ENCODE assay signal across 31 cellular contexts in the genomic region with DNA sequence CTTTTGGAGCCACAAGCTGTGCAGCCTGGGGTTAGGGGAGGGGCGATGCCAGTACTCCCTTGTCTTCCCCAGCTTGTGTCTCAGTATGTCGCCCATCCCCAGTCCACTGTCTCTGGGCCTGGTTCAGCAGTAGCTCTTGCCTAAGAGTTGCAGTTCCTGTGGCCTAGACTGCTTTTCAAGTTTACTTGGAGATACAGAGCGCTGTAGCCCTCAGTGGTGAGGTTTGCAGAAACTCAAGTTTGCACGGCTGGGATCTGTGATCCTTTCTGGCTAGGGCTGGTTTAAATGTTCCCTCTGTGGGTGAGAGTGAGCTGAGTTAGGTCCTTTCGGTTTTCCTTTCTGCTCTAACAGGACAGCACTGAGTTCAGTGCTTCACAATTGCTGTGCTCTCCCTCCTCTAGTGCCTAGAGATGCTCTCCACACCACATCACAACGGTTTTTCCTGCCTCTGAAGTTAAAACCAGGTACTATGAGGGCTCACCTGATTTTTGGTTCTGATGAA.
"Had no signal": no experiment of that assay in that cellular context is flagged by ENCODE, and none has a peak within 500 bp of the region (broad histone marks: within the 10 kb centered on the region; RNA-seq: fewer than 3 reads in every experiment).

No MANE protein-coding gene starts in this region.

- DNase-seq: activated CD4-positive, alpha-beta memory T cell treated with anti-CD3 and anti-CD28 coated beads, Interleukin-2, amount 10 ng/mL, durations not matched to agents 7 days and 5 days; activated CD4-positive, alpha-beta T cell treated with anti-CD3 and anti-CD28 coated beads for 1 hour; activated CD4-positive, alpha-beta T cell treated with anti-CD3 and anti-CD28 coated beads for 4 hours; activated CD4-positive, alpha-beta T cell treated with anti-CD3 and anti-CD28 coated beads, Interleukin-2, amount 10 ng/mL, durations not matched to agents 7 days and 5 days; activated CD4-positive, alpha-beta T cell treated with anti-CD3 and anti-CD28 coated beads, Interleukin-2, amount 50 U/mL, for 4 hours; activated CD8-positive, alpha-beta memory T cell treated with anti-CD3 and anti-CD28 coated beads, Interleukin-2, amount 50 U/mL, for 48 hours; activated gamma-delta T cell; activated naive CD4-positive, alpha-beta T cell treated with anti-CD3 and anti-CD28 coated beads, Interleukin-2, amount 50 U/mL, for 16 hours; activated naive CD4-positive, alpha-beta T cell treated with Interleukin-2 at 50 U/mL for 16 hours; activated T-cell treated with anti-CD3 and anti-CD28 coated beads for 4 hours; activated T-cell treated with anti-CD3 and anti-CD28 coated beads, Interleukin-2, amount 50 U/mL, for 24 hours; activated T-cell treated with anti-CD3 and anti-CD28 coated beads, Interleukin-2, amount 50 U/mL, for 72 hours; amniotic stem cell; anterior cingulate cortex; brain microvascular endothelial cell; cortex of kidney; dermis blood vessel endothelial cell; effector CD4-positive, alpha-beta T cell; effector memory CD8-positive, alpha-beta T cell; erythroblast; esophagus squamous epithelium; foreskin melanocyte; heart right ventricle; T-helper 2 cell had no signal

- ATAC-seq: activated T-cell treated with anti-CD3 and anti-CD28 coated beads, Interleukin-2, amount 50 U/mL, for 72 hours; effector memory CD8-positive, alpha-beta T cell; gastroesophageal sphincter; heart right ventricle; WTC11 had no signal

- H3K27ac Mint-ChIP-seq: activated CD4-positive, alpha-beta memory T cell treated with anti-CD3 and anti-CD28 coated beads, Interleukin-2, amount 10 ng/mL, durations not matched to agents 7 days and 5 days; activated CD4-positive, alpha-beta T cell treated with anti-CD3 and anti-CD28 coated beads, Interleukin-2, amount 10 ng/mL, durations not matched to agents 7 days and 5 days; activated naive CD8-positive, alpha-beta T cell; activated T-cell treated with anti-CD3 and anti-CD28 coated beads, Interleukin-2, amount 50 U/mL, for 24 hours; activated T-cell treated with anti-CD3 and anti-CD28 coated beads, Interleukin-2, amount 50 U/mL, for 72 hours; effector memory CD8-positive, alpha-beta T cell; WTC11 had no signal

- H3K27me3 ChIP-seq: brain microvascular endothelial cell, esophagus squamous epithelium, gastroesophageal sphincter, heart right ventricle had no signal

- H3K4me3 ChIP-seq: esophagus squamous epithelium, gastroesophageal sphincter, heart right ventricle had no signal

- H3K9me3 ChIP-seq: esophagus squamous epithelium had no signal

- H3K27ac ChIP-seq: brain microvascular endothelial cell, esophagus squamous epithelium, gastroesophageal sphincter, heart right ventricle, VCaP had no signal

- H3K36me3 ChIP-seq: brain microvascular endothelial cell, esophagus squamous epithelium, gastroesophageal sphincter, heart right ventricle had no signal

- H3K4me3 Mint-ChIP-seq: activated CD4-positive, alpha-beta memory T cell treated with anti-CD3 and anti-CD28 coated beads, Interleukin-2, amount 10 ng/mL, durations not matched to agents 7 days and 5 days; activated CD4-positive, alpha-beta T cell treated with anti-CD3 and anti-CD28 coated beads, Interleukin-2, amount 10 ng/mL, durations not matched to agents 7 days and 5 days; activated naive CD8-positive, alpha-beta T cell; activated T-cell treated with anti-CD3 and anti-CD28 coated beads, Interleukin-2, amount 50 U/mL, for 24 hours; activated T-cell treated with anti-CD3 and anti-CD28 coated beads, Interleukin-2, amount 50 U/mL, for 72 hours; central memory CD8-positive, alpha-beta T cell; effector memory CD8-positive, alpha-beta T cell; WTC11 had no signal

- H3K9me3 Mint-ChIP-seq: activated CD4-positive, alpha-beta memory T cell treated with anti-CD3 and anti-CD28 coated beads, Interleukin-2, amount 10 ng/mL, durations not matched to agents 7 days and 5 days; activated CD4-positive, alpha-beta T cell treated with anti-CD3 and anti-CD28 coated beads, Interleukin-2, amount 10 ng/mL, durations not matched to agents 7 days and 5 days had no signal

- H3K4me1 ChIP-seq: esophagus squamous epithelium, gastroesophageal sphincter, heart right ventricle had no signal

- H3K4me1 Mint-ChIP-seq: activated CD4-positive, alpha-beta memory T cell treated with anti-CD3 and anti-CD28 coated beads, Interleukin-2, amount 10 ng/mL, durations not matched to agents 7 days and 5 days; activated CD4-positive, alpha-beta T cell treated with anti-CD3 and anti-CD28 coated beads, Interleukin-2, amount 10 ng/mL, durations not matched to agents 7 days and 5 days; central memory CD8-positive, alpha-beta T cell had no signal

- FAIRE-seq: astrocyte, bronchial epithelial cell had no signal

- H3K36me3 Mint-ChIP-seq: activated naive CD8-positive, alpha-beta T cell; WTC11 had no signal
